ENCODE assay signal across 18 cellular contexts in genomic region chr7:146074195-146074765, GRCh38. TPM values are rescaled to one million over a fixed set of nuclear protein-coding genes. Genes with fewer than 3 reads are reported as not detected.
DNase-seq lines count a peak whose midpoint lies in the region; ATAC-seq and TF ChIP-seq lines count a peak whose summit lies in the region.
"Had no signal": no experiment of that assay in that cellular context is flagged by ENCODE, and none has a peak within 500 bp of the region (broad histone marks: within the 10 kb centered on the region; RNA-seq: fewer than 3 reads in every experiment).

No MANE protein-coding gene starts in this region.

- H3K27ac ChIP-seq in WERI-Rb-1 (no peak overlapping the region), endodermal cell (ENCODE audit: low read depth, low read length) (no peak overlapping the region)
- H3K27ac ChIP-seq: 22Rv1, A549, C4-2B, GM23248, HL-60 had no signal

- H3K9me3 Mint-ChIP-seq in endodermal cell: peaks cover 1% of the 10 kb centered on the region
- H3K9me3 Mint-ChIP-seq: CD4-positive, alpha-beta T cell had no signal

- H3K4me3 ChIP-seq in WERI-Rb-1 (ENCODE audit: low read depth, low read length): peak overlapping the region; percentile 28
- H3K4me3 ChIP-seq in endodermal cell (ENCODE audit: low read length): no peak overlapping the region
- H3K4me3 ChIP-seq: A549, GM23248 had no signal

- no peaks in the 10 kb centered on the region for H3K4me1 ChIP-seq in endodermal cell (ENCODE audit: control insufficient read depth, insufficient read depth, low read length)
- H3K4me1 ChIP-seq: A549, Caco-2 had no signal

- DNase-seq in NCI-H82 (lab: John Stamatoyannopoulos, UW) (peak; percentile 60), NCI-H82 treated with DMSO at 0.1 percent for 48 hours (lab: John Stamatoyannopoulos, UW; ENCODE audit: unreplicated experiment) (no peak), WERI-Rb-1 (peak; percentile 79), endodermal cell (peak; percentile 40), mucosa of gallbladder (ENCODE audit: low spot score) (no peak)
- DNase-seq: AML-193; Caco-2; CD4-positive, alpha-beta T cell; GM23248; HCEC 1CT had no signal

- TF ChIP-seq CTCF in WERI-Rb-1 (IDR thresholded peaks at IDR 0.05; ENCODE audit: low read depth, low read length) (no peak), endodermal cell (conservative IDR thresholded peaks at IDR 0.05) (no peak)

- no peaks in the 10 kb centered on the region for H3K9me3 ChIP-seq in WERI-Rb-1 (ENCODE audit: severe bottlenecking)
- no peaks in the 10 kb centered on the region for H3K9me3 ChIP-seq in endodermal cell (ENCODE audit: control insufficient read depth, low read length)
- H3K9me3 ChIP-seq: A549, Caco-2 had no signal

- 71 to 91% methylated on average over 1 to 6 of the region's 6 CpGs for WGBS in endodermal cell (ENCODE audit: insufficient coverage in 1 of 2, insufficient read length in 1 of 2), 2 experiments

- ATAC-seq in HG03135 (IDR thresholded peaks at IDR 0.05; ENCODE audit: unreplicated experiment): no peak
- no peak for ATAC-seq in GM21723 (IDR thresholded peaks at IDR 0.05; ENCODE audit: unreplicated experiment)
- ATAC-seq: A549 had no signal

- H3K27me3 ChIP-seq in WERI-Rb-1 (ENCODE audit: insufficient read depth, low read depth, severe bottlenecking) (no peaks in the 10 kb centered on the region), endodermal cell (ENCODE audit: control insufficient read depth, insufficient read depth, low read length, poor library complexity, severe bottlenecking) (no peaks in the 10 kb centered on the region)

- no peaks in the 10 kb centered on the region for H3K4me1 Mint-ChIP-seq in endodermal cell

- no peaks in the 10 kb centered on the region for H3K27me3 Mint-ChIP-seq in endodermal cell (ENCODE audit: insufficient read depth)
- H3K27me3 Mint-ChIP-seq: CD4-positive, alpha-beta T cell had no signal

- no peak overlapping the region for H3K9ac ChIP-seq in endodermal cell (ENCODE audit: extremely low read depth, low read length, poor library complexity, severe bottlenecking)
- H3K9ac ChIP-seq: GM23248 had no signal

- no peak overlapping the region for H3K4me3 Mint-ChIP-seq in endodermal cell
- H3K4me3 Mint-ChIP-seq: CD4-positive, alpha-beta T cell had no signal

- H3K36me3 Mint-ChIP-seq in endodermal cell (ENCODE audit: low read depth): no peaks in the 10 kb centered on the region

- H3K36me3 ChIP-seq in WERI-Rb-1: no peaks in the 10 kb centered on the region
- H3K36me3 ChIP-seq in endodermal cell (ENCODE audit: control insufficient read depth, insufficient read depth, low read length): no peaks in the 10 kb centered on the region

- H3K27ac Mint-ChIP-seq in endodermal cell: no peak overlapping the region
- H3K27ac Mint-ChIP-seq: CD4-positive, alpha-beta T cell had no signal

RNA-seq across cellular contexts. Expression of gene CNTNAP2, which starts 42.3 kb away (rescaled TPM):
- total RNA-seq in endodermal cell (100 to 1,000 TPM; 171 to 228 TPM), mucosa of gallbladder (1.6 TPM)
- 113 TPM for polyA plus RNA-seq in endodermal cell (2013, experiment 1 of 2)
- 128 TPM for polyA plus RNA-seq in endodermal cell (2013, experiment 2 of 2)
- total RNA-seq: CD4-positive, alpha-beta T cell; GM23248; HT1080 had no signal
- polyA plus RNA-seq: BJ, GM23248 had no signal

Comparison
In these comparisons a context has a peak if more than half of its experiments do, and no peak if none do; other contexts are left out.
1. DNase-seq: peak in NCI-H82 (single experiment), WERI-Rb-1 (single experiment) and endodermal cell (single experiment); none in NCI-H82 treated with DMSO at 0.1 percent for 48 hours (single experiment) and mucosa of gallbladder (single experiment).
2. RNA of gene CNTNAP2, which starts 42.3 kb away (total RNA-seq): 171 to 228 TPM in endodermal cell; 1.6 TPM in mucosa of gallbladder (single experiment); every median in the first group is over 10 times any median in the second.